8 cellular contexts compared by ENCODE assay signal in genomic region chr14:104708606-104709268, GRCh38. TPM values are rescaled to one million over a fixed set of nuclear protein-coding genes. Genes with fewer than 3 reads are reported as not detected.
DNase-seq lines count a peak whose midpoint lies in the region; ATAC-seq and TF ChIP-seq lines count a peak whose summit lies in the region.

No MANE protein-coding gene starts in this region.

- H3K27ac ChIP-seq in H9 (ENCODE audit: insufficient read length, low read depth, low read length), result no peak overlapping the region

- H4K91ac ChIP-seq in H9 (ENCODE audit: insufficient read length, low read depth, low read length), result no peak overlapping the region

- no peak overlapping the region for H2AK5ac ChIP-seq in H9 (ENCODE audit: insufficient read length, low read length)

- H3K79me1 ChIP-seq in H9 (ENCODE audit: insufficient read depth, low read depth, low read length, poor library complexity, severe bottlenecking), result no peaks in the 10 kb centered on the region

- H3K4me3 ChIP-seq in mucosa of descending colon, result no peak overlapping the region

- peaks cover 19 to 27% (median 27%) of the 10 kb centered on the region in 3 experiments for H3K36me3 Mint-ChIP-seq in H9 (ENCODE audit: insufficient read depth in 1 of 3, low read depth in 3 of 3)
- H3K36me3 Mint-ChIP-seq in activated CD8-positive, alpha-beta T cell treated with anti-CD3 and anti-CD28 coated beads, Interleukin-2, amount 10 ng/mL, durations not matched to agents 7 days and 5 days (ENCODE audit: low read depth), result peaks cover 21% of the 10 kb centered on the region
- H3K36me3 Mint-ChIP-seq in effector memory CD8-positive, alpha-beta T cell (ENCODE audit: insufficient read depth), result no peaks in the 10 kb centered on the region
- H3K36me3 Mint-ChIP-seq in stimulated activated effector memory CD8-positive, alpha-beta T cell treated with anti-CD3 and anti-CD28 coated beads, Interleukin-12 subunit alpha, Interleukin-12 subunit beta, amount 100 ng/mL, for 72 hours, result peaks cover 12% of the 10 kb centered on the region

- H3K4me2 ChIP-seq in H9 (ENCODE audit: insufficient read depth, insufficient read length, low read length), result no peak overlapping the region

- DNase-seq in COLO668 (lab: John Stamatoyannopoulos, UW; ENCODE audit: unreplicated experiment) (peak; percentile 80), H9 (peak; percentile 86), NCI-H526 treated with DMSO at 0.1 percent for 48 hours (lab: John Stamatoyannopoulos, UW) (peak; percentile 46), mucosa of descending colon (peak in 2 of 3 donors; percentile 80 to 85)
- peak; percentile 81 for DNase-seq in activated CD8-positive, alpha-beta T cell treated with anti-CD3 and anti-CD28 coated beads, Interleukin-2, amount 10 ng/mL, durations not matched to agents 7 days and 5 days
- peak; percentile 62 to 72 (median 69) for DNase-seq in effector memory CD8-positive, alpha-beta T cell
- DNase-seq in stimulated activated effector memory CD8-positive, alpha-beta T cell treated with anti-CD3 and anti-CD28 coated beads, Interleukin-12 subunit alpha, Interleukin-12 subunit beta, amount 100 ng/mL, for 72 hours (ENCODE audit: low spot score in 2 of 2), result peak; percentile 70 to 85

- no peak overlapping the region for H2BK120ac ChIP-seq in H9 (ENCODE audit: low read depth, low read length, poor library complexity, severe bottlenecking)

- no peak overlapping the region for H2BK20ac ChIP-seq in H9 (ENCODE audit: low read depth, low read length, poor library complexity, severe bottlenecking)

- H3K27ac Mint-ChIP-seq in H9, result no peak overlapping the region
- no peak overlapping the region for H3K27ac Mint-ChIP-seq in activated CD8-positive, alpha-beta T cell treated with anti-CD3 and anti-CD28 coated beads, Interleukin-2, amount 10 ng/mL, durations not matched to agents 7 days and 5 days
- no peak overlapping the region for H3K27ac Mint-ChIP-seq in effector memory CD8-positive, alpha-beta T cell
- H3K27ac Mint-ChIP-seq in stimulated activated effector memory CD8-positive, alpha-beta T cell treated with anti-CD3 and anti-CD28 coated beads, Interleukin-12 subunit alpha, Interleukin-12 subunit beta, amount 100 ng/mL, for 72 hours, result no peak overlapping the region

- no peak overlapping the region for H3K9ac ChIP-seq in H9 (ENCODE audit: extremely low read depth, insufficient read length, low read length)

- no peaks in the 10 kb centered on the region for H4K20me1 ChIP-seq in H9 (ENCODE audit: control insufficient read depth, insufficient read depth, insufficient read length)

- H2BK12ac ChIP-seq in H9 (ENCODE audit: insufficient read length, low read depth, low read length), result no peak overlapping the region

- POLR2A ChIA-PET in activated CD8-positive, alpha-beta T cell treated with anti-CD3 and anti-CD28 coated beads, Interleukin-2, amount 10 ng/mL, durations not matched to agents 7 days and 5 days (lab: Charles Lee), result interaction anchor here (0.6 to 1.1 kb wide), 2 partner anchors 17 to 556 kb away, joined by 3 read pairs; no protein-coding TSS in a partner anchor

- no peak overlapping the region for H3T11ph ChIP-seq in H9 (ENCODE audit: low read length)

- no peak overlapping the region for H3K4ac ChIP-seq in H9 (ENCODE audit: low read depth, low read length)

- peaks cover 8% of the 10 kb centered on the region for H3K36me3 ChIP-seq in mucosa of descending colon (ENCODE audit: low read depth)

- no peak overlapping the region for H2BK15ac ChIP-seq in H9 (ENCODE audit: low read depth, low read length)

- H3K4me3 Mint-ChIP-seq in H9, result no peak overlapping the region; a peak in 1 of 5 replicates
- no peak overlapping the region for H3K4me3 Mint-ChIP-seq in activated CD8-positive, alpha-beta T cell treated with anti-CD3 and anti-CD28 coated beads, Interleukin-2, amount 10 ng/mL, durations not matched to agents 7 days and 5 days
- no peak overlapping the region for H3K4me3 Mint-ChIP-seq in effector memory CD8-positive, alpha-beta T cell
- H3K4me3 Mint-ChIP-seq in stimulated activated effector memory CD8-positive, alpha-beta T cell treated with anti-CD3 and anti-CD28 coated beads, Interleukin-12 subunit alpha, Interleukin-12 subunit beta, amount 100 ng/mL, for 72 hours, result no peak overlapping the region

- no peak overlapping the region for H2BK5ac ChIP-seq in H9 (ENCODE audit: insufficient read length, low read length)

- H3K27me3 ChIP-seq in H9 (ENCODE audit: insufficient read depth, low read length), result no peaks in the 10 kb centered on the region

- TF ChIP-seq CTCF in H9 (conservative IDR thresholded peaks at IDR 0.05) (peak; percentile 98), mucosa of descending colon (IDR thresholded peaks at IDR 0.05) (peak; percentile 98)

- H3K4me1 ChIP-seq in H9 (ENCODE audit: insufficient read depth, low read length) (no peaks in the 10 kb centered on the region), mucosa of descending colon (ENCODE audit: low read depth) (no peaks in the 10 kb centered on the region)

- H4K5ac ChIP-seq in H9 (ENCODE audit: insufficient read length, low read depth, low read length), result no peak overlapping the region

- H2AFZ ChIP-seq in H9 (ENCODE audit: low read length), result no peak overlapping the region

- H3K56ac ChIP-seq in H9 (ENCODE audit: insufficient read length, low read depth, low read length), result no peak overlapping the region

- no peaks in the 10 kb centered on the region for H3K27me3 Mint-ChIP-seq in H9 (ENCODE audit: low read depth)
- H3K27me3 Mint-ChIP-seq in activated CD8-positive, alpha-beta T cell treated with anti-CD3 and anti-CD28 coated beads, Interleukin-2, amount 10 ng/mL, durations not matched to agents 7 days and 5 days (ENCODE audit: low read depth), result no peaks in the 10 kb centered on the region
- no peaks in the 10 kb centered on the region for H3K27me3 Mint-ChIP-seq in effector memory CD8-positive, alpha-beta T cell

- no peak overlapping the region for H4K8ac ChIP-seq in H9 (replicated peaks; ENCODE audit: insufficient read length, low read depth, low read length)

- H3K9me3 ChIP-seq in H9 (ENCODE audit: control insufficient read depth, low read depth, low read length) (no peaks in the 10 kb centered on the region), mucosa of descending colon (no peaks in the 10 kb centered on the region)

- H3K9me3 Mint-ChIP-seq in H9, result peaks cover 7 to 9% of the 10 kb centered on the region in 2 experiments
- no peaks in the 10 kb centered on the region for H3K9me3 Mint-ChIP-seq in activated CD8-positive, alpha-beta T cell treated with anti-CD3 and anti-CD28 coated beads, Interleukin-2, amount 10 ng/mL, durations not matched to agents 7 days and 5 days (ENCODE audit: insufficient read depth)
- no peaks in the 10 kb centered on the region for H3K9me3 Mint-ChIP-seq in effector memory CD8-positive, alpha-beta T cell
- H3K9me3 Mint-ChIP-seq in stimulated activated effector memory CD8-positive, alpha-beta T cell treated with anti-CD3 and anti-CD28 coated beads, Interleukin-12 subunit alpha, Interleukin-12 subunit beta, amount 100 ng/mL, for 72 hours, result no peaks in the 10 kb centered on the region

- peaks cover 3 to 16% of the 10 kb centered on the region in 2 experiments for H3K4me1 Mint-ChIP-seq in H9
- H3K4me1 Mint-ChIP-seq in activated CD8-positive, alpha-beta T cell treated with anti-CD3 and anti-CD28 coated beads, Interleukin-2, amount 10 ng/mL, durations not matched to agents 7 days and 5 days (ENCODE audit: low read depth), result peaks cover 1% of the 10 kb centered on the region
- H3K4me1 Mint-ChIP-seq in effector memory CD8-positive, alpha-beta T cell (ENCODE audit: low read depth in 2 of 2), result peaks cover 2 to 5% of the 10 kb centered on the region in 2 donors
- H3K4me1 Mint-ChIP-seq in stimulated activated effector memory CD8-positive, alpha-beta T cell treated with anti-CD3 and anti-CD28 coated beads, Interleukin-12 subunit alpha, Interleukin-12 subunit beta, amount 100 ng/mL, for 72 hours, result peaks cover 6% of the 10 kb centered on the region

- H3K23me2 ChIP-seq in H9 (ENCODE audit: insufficient read length, low read depth, low read length, poor library complexity, severe bottlenecking), result no peaks in the 10 kb centered on the region

- whole genome bisulfite sequencing in H9 (ENCODE audit: extremely low coverage, insufficient read length, low lambda C conversion rate), result no CpG with 5 or more reads among the region's 20 CpGs

- CTCF ChIA-PET in activated CD8-positive, alpha-beta T cell treated with anti-CD3 and anti-CD28 coated beads, Interleukin-2, amount 10 ng/mL, durations not matched to agents 7 days and 5 days (lab: Charles Lee), result interaction anchor here (0.7 to 1.9 kb wide), 5 partner anchors 15 to 58 kb away, joined by 3 to 8 read pairs (median 4); no protein-coding TSS in a partner anchor

- H3K79me2 ChIP-seq in H9 (ENCODE audit: insufficient read depth, low read length), result no peaks in the 10 kb centered on the region

- no peak overlapping the region for H3K23ac ChIP-seq in H9 (ENCODE audit: insufficient read length, low read depth, low read length)

- ATAC-seq in activated CD8-positive, alpha-beta T cell treated with anti-CD3 and anti-CD28 coated beads, Interleukin-2, amount 10 ng/mL, durations not matched to agents 7 days and 5 days, result peak; percentile 79
- peak; percentile 94 for ATAC-seq in effector memory CD8-positive, alpha-beta T cell (replicated peaks)
- ATAC-seq in mucosa of descending colon (peak; percentile 79), GM21381 (IDR thresholded peaks at IDR 0.05; ENCODE audit: unreplicated experiment) (no peak)
- ATAC-seq in stimulated activated effector memory CD8-positive, alpha-beta T cell treated with anti-CD3 and anti-CD28 coated beads, Interleukin-12 subunit alpha, Interleukin-12 subunit beta, amount 100 ng/mL, for 72 hours, result peak; percentile 70

- intact Hi-C loops in mucosa of descending colon (cut with DNase I, micrococcal nuclease), result loop anchor here (5.0 kb wide), 1 partner anchor 56 kb away; no protein-coding TSS in a partner anchor

- H3K14ac ChIP-seq in H9 (ENCODE audit: insufficient read depth, low read length), result no peak overlapping the region

- no peak overlapping the region for H3K18ac ChIP-seq in H9 (ENCODE audit: insufficient read length, low read depth, low read length)

RNA-seq across cellular contexts. Expression of gene ADSS1, which starts 15.3 kb away (rescaled TPM):
- 7.8 and 8.5 TPM in 2 replicates for total RNA-seq in H9 (2021)
- total RNA-seq in activated CD8-positive, alpha-beta T cell treated with anti-CD3 and anti-CD28 coated beads, Interleukin-2, amount 10 ng/mL, durations not matched to agents 7 days and 5 days, result 1 to 10 TPM; 1.8 TPM
- total RNA-seq in mucosa of descending colon, result 1 to 10 TPM; 2.0 to 6.0 (median 4.2) TPM

RNA-seq across cellular contexts. Expression of gene INF2, which starts 19.3 kb away (rescaled TPM):
- 58.3 and 59.1 TPM in 2 replicates for total RNA-seq in H9 (2021)
- total RNA-seq in activated CD8-positive, alpha-beta T cell treated with anti-CD3 and anti-CD28 coated beads, Interleukin-2, amount 10 ng/mL, durations not matched to agents 7 days and 5 days, result 100 to 1,000 TPM; 155 to 159 TPM
- 100 to 1,000 TPM; 132 to 216 (median 176) TPM for total RNA-seq in mucosa of descending colon

RNA-seq across cellular contexts. Expression of gene SIVA1, which starts 44.2 kb away (rescaled TPM):
- total RNA-seq in H9 (2021), result 125 and 128 TPM in 2 replicates
- 100 to 1,000 TPM; 175 to 186 TPM for total RNA-seq in activated CD8-positive, alpha-beta T cell treated with anti-CD3 and anti-CD28 coated beads, Interleukin-2, amount 10 ng/mL, durations not matched to agents 7 days and 5 days
- 10 to 100 TPM; 38.7 to 82.4 (median 60.4) TPM for total RNA-seq in mucosa of descending colon
